In genomic region chr11:19073454-19074415, GRCh38 we compare ENCODE assay signal across 29 cellular contexts. TPM values are rescaled to one million over a fixed set of nuclear protein-coding genes. Genes with fewer than 3 reads are reported as not detected.
DNase-seq lines count a peak whose midpoint lies in the region; ATAC-seq and TF ChIP-seq lines count a peak whose summit lies in the region.
"Had no signal": no experiment of that assay in that cellular context is flagged by ENCODE, and none has a peak within 500 bp of the region (broad histone marks: within the 10 kb centered on the region; RNA-seq: fewer than 3 reads in every experiment).

No MANE protein-coding gene starts in this region.

- H3K27me3 ChIP-seq in PC-9 (ENCODE audit: insufficient read depth, low read depth) (no peaks in the 10 kb centered on the region), gastrocnemius medialis (no peaks in the 10 kb centered on the region)
- H3K27me3 ChIP-seq: BLaER1 treated with 17β-estradiol and CSF1 and Interleukin-3, amounts not matched to agents 10 nM and 100 nM; left lung; Peyer's patch; SJCRH30; tibial nerve had no signal

- no peaks in the 10 kb centered on the region for H3K9me2 ChIP-seq in PC-9 (ENCODE audit: insufficient read depth)

- peaks cover 16% of the 10 kb centered on the region; the same call in 1 of the 2 replicates for H3F3A ChIP-seq in PC-9 (ENCODE audit: insufficient read depth, low read depth)

- TF ChIP-seq POLR2A in gastrocnemius medialis (IDR thresholded peaks at IDR 0.05), result no peak

- 0 out of 2 replicates have a peak, but pooled peaks cover 4% of the 10 kb centered on the region for H3K9me3 ChIP-seq in PC-9 (ENCODE audit: insufficient read depth, low read depth)
- H3K9me3 ChIP-seq in gastrocnemius medialis, result no peaks in the 10 kb centered on the region
- H3K9me3 ChIP-seq: HAP-1, left lung, Peyer's patch had no signal

- no peak overlapping the region for H3K4me3 ChIP-seq in PC-9
- H3K4me3 ChIP-seq in gastrocnemius medialis, result no peak overlapping the region
- H3K4me3 ChIP-seq: BLaER1 treated with 17β-estradiol and CSF1 and Interleukin-3, amounts not matched to agents 10 nM and 100 nM; coronary artery; HAP-1; left lung; Peyer's patch; SJCRH30; tibial nerve had no signal

- intact Hi-C loops in PC-9 (cut with micrococcal nuclease; ENCODE audit: unreplicated experiment), result loop anchor here (5.0 to 10.0 kb wide), 4 partner anchors 669 to 1279 kb away; no protein-coding TSS in a partner anchor
- intact Hi-C loops in left colon (cut with DNase I, micrococcal nuclease), result loop anchor here in 1 of 2 donors (5.0 to 10.0 kb wide), 2 partner anchors 479 to 671 kb away; no protein-coding TSS in a partner anchor
- intact Hi-C loops in gastrocnemius medialis (cut with DNase I; ENCODE audit: low total_unique reads), result loop anchor here (10.0 kb wide), 2 partner anchors 91 to 671 kb away; no protein-coding TSS in a partner anchor

- H4K20me1 ChIP-seq in PC-9 (ENCODE audit: insufficient read depth), result no peaks in the 10 kb centered on the region
- H4K20me1 ChIP-seq: BLaER1 treated with 17β-estradiol and CSF1 and Interleukin-3, amounts not matched to agents 10 nM and 100 nM had no signal

- no peak overlapping the region for H2AFZ ChIP-seq in PC-9
- H2AFZ ChIP-seq: parathyroid adenoma had no signal

- H3K27ac ChIP-seq in PC-9, result no peak overlapping the region
- H3K27ac ChIP-seq in gastrocnemius medialis, result no peak overlapping the region
- H3K27ac ChIP-seq: BLaER1 treated with 17β-estradiol and CSF1 and Interleukin-3, amounts not matched to agents 10 nM and 100 nM; coronary artery; left lung; parathyroid adenoma; SJCRH30; tibial nerve had no signal

- in situ Hi-C loops in gastrocnemius medialis (cut with MboI; ENCODE audit: low sequenced_read_pairs in 4 of 4), result loop anchor here (5.0 to 25.0 kb wide), 3 partner anchors 471 to 664 kb away; no protein-coding TSS in a partner anchor

- peak overlapping the region; percentile 66; the same call in 1 of the 2 replicates for H3K4me2 ChIP-seq in PC-9
- H3K4me2 ChIP-seq: BLaER1 treated with 17β-estradiol and CSF1 and Interleukin-3, amounts not matched to agents 10 nM and 100 nM had no signal

- no TSS peak for BruUV-seq in PC-9 (replicated peaks; lab: Mats Ljungman, UMichigan)

- POLR2A ChIA-PET in PC-9 (lab: Charles Lee; ENCODE audit: unreplicated experiment), result no interaction called here

- DNase-seq in COLO668 (lab: John Stamatoyannopoulos, UW; ENCODE audit: unreplicated experiment) (peak; percentile 41), NCI-H1092 (lab: John Stamatoyannopoulos, UW) (peak; percentile 18), PC-9 (no peak), left colon (no peak), gastrocnemius medialis (no peak), NK-92 (lab: John Stamatoyannopoulos, UW; ENCODE audit: unreplicated experiment) (no peak), left lobe of liver (ENCODE audit: low spot score) (no peak), GM19238 (ENCODE audit: insufficient read length, low spot score) (no peak)
- DNase-seq: activated CD4-positive, CD25-positive, alpha-beta regulatory T cell treated with anti-CD3 and anti-CD28 coated beads, Interleukin-2, amount 50 U/mL, for 72 hours; activated CD8-positive, alpha-beta memory T cell treated with anti-CD3 and anti-CD28 coated beads for 24 hours; activated naive CD4-positive, alpha-beta T cell treated with anti-CD3 and anti-CD28 coated beads for 36 hours; activated T-cell treated with anti-CD3 and anti-CD28 coated beads, Interleukin-2, amount 50 U/mL, for 24 hours; amniotic stem cell; left lung; NCI-H1930; Peyer's patch; right cardiac atrium; SJCRH30; stimulated activated CD4-positive, alpha-beta T cell treated with anti-CD3 and anti-CD28 coated beads, Interleukin-4, amount 100 ng/mL, for 4 hours; T-cell had no signal

- no peaks in the 10 kb centered on the region for H3K79me2 ChIP-seq in PC-9 (ENCODE audit: low read depth)
- H3K79me2 ChIP-seq: parathyroid adenoma had no signal

- CTCF ChIA-PET in PC-9 (lab: Charles Lee), result no interaction called here

- TF ChIP-seq CTCF in PC-9 (conservative IDR thresholded peaks at IDR 0.05), result no peak
- TF ChIP-seq CTCF in gastrocnemius medialis (IDR thresholded peaks at IDR 0.05 in 4 of 5, conservative IDR thresholded peaks at IDR 0.05 in 1 of 5), result no peak

- H3K4me1 ChIP-seq in PC-9 (replicated peaks; ENCODE audit: insufficient read depth) (peaks cover 51% of the 10 kb centered on the region), gastrocnemius medialis (no peaks in the 10 kb centered on the region)
- H3K4me1 ChIP-seq: BLaER1 treated with 17β-estradiol and CSF1 and Interleukin-3, amounts not matched to agents 10 nM and 100 nM; HAP-1; left lung; parathyroid adenoma; Peyer's patch had no signal

- H3K36me3 ChIP-seq in PC-9 (ENCODE audit: low read depth), result no peaks in the 10 kb centered on the region
- H3K36me3 ChIP-seq in gastrocnemius medialis, result no peaks in the 10 kb centered on the region
- H3K36me3 ChIP-seq: BLaER1 treated with 17β-estradiol and CSF1 and Interleukin-3, amounts not matched to agents 10 nM and 100 nM; HAP-1; left lung; Peyer's patch; SJCRH30; tibial nerve had no signal

- ATAC-seq in left colon (peak; percentile 8), gastrocnemius medialis (no peak), left lobe of liver (no peak)
- ATAC-seq: left lung, right cardiac atrium, T-cell had no signal

RNA-seq across cellular contexts. Expression of gene MRGPRX2, which starts 13.2 kb away (rescaled TPM):
- not detected in 2 replicates for total RNA-seq in PC-9 (2021)
- under 1 TPM in 1 of 2 donors, not detected in 1; 0.11 TPM for total RNA-seq in left colon
- not detected for total RNA-seq in gastrocnemius medialis
- not detected for total RNA-seq in left lobe of liver
- total RNA-seq: activated naive CD4-positive, alpha-beta T cell treated with anti-CD3 and anti-CD28 coated beads for 36 hours; fibroblast of lung; glomerular endothelial cell; left lung; mesothelial cell of epicardium; natural killer cell treated with Interleukin-12 subunit alpha and Interleukin-12 subunit beta and Interleukin-15 and Interleukin-18, amount 100 ng/mL, for 72 hours; Peyer's patch; right cardiac atrium; SJCRH30; T-cell; tibial nerve had no signal

RNA-seq across cellular contexts. Expression of gene ZDHHC13, which starts 43.2 kb away (rescaled TPM):
- total RNA-seq in PC-9 (2021) (31.5 and 35.5 TPM in 2 replicates), left colon (10 to 100 TPM; 30.5 to 32.9 TPM), gastrocnemius medialis (1 to 10 TPM; 1.4 to 6.4 (median 3.5) TPM), left lobe of liver (1.6 TPM)

Comparison
In these comparisons a context has a peak if more than half of its experiments do, and no peak if none do; other contexts are left out.
1. DNase-seq: peak in COLO668 (single experiment) and NCI-H1092 (single experiment); none in PC-9 (0 of 2), left colon (0 of 2), gastrocnemius medialis (0 of 2), NK-92 (single experiment), left lobe of liver (single experiment) and GM19238 (single experiment).